7 cellular contexts compared by ENCODE assay signal in genomic region chr2:1490381-1490780, GRCh38.
DNase-seq lines count a peak whose midpoint lies in the region; ATAC-seq and TF ChIP-seq lines count a peak whose summit lies in the region.
"Not testable (repeated sequence)": the region's sequence is repeated elsewhere in the genome, so short reads cannot be mapped to it uniquely, and the experiment has no call there.

No MANE protein-coding gene starts in this region.

- not testable (repeated sequence) for H3K27ac ChIP-seq in endodermal cell (ENCODE audit: low read depth, low read length); neuronal stem cell (replicated peaks; ENCODE audit: low read length); testis

- not testable (repeated sequence) for H2AK5ac ChIP-seq in neuronal stem cell (ENCODE audit: low read depth, low read length)

- not testable (repeated sequence) for H3K36me3 ChIP-seq in endodermal cell (ENCODE audit: control insufficient read depth, insufficient read depth, low read length); neuronal stem cell (replicated peaks in 1 of 2; ENCODE audit: control insufficient read depth in 2 of 2, insufficient read depth in 2 of 2, low read length in 2 of 2); testis (ENCODE audit: low read depth, missing control alignments)

- H3K36me3 Mint-ChIP-seq in endodermal cell (ENCODE audit: low read depth): not testable (repeated sequence)

- H3K27ac Mint-ChIP-seq in endodermal cell: not testable (repeated sequence)

- ATAC-seq in sciatic nerve: not testable (repeated sequence)

- H4K8ac ChIP-seq in neuronal stem cell (ENCODE audit: low read depth, low read length): not testable (repeated sequence)

- peak; percentile 34 for DNase-seq in activated CD8-positive, alpha-beta memory T cell treated with anti-CD3 and anti-CD28 coated beads, Interleukin-2, amount 50 U/mL, for 48 hours
- peak; percentile 20 for DNase-seq in endodermal cell
- DNase-seq in islet precursor cell: peak; percentile 26
- not testable (repeated sequence) for DNase-seq in neuronal stem cell (ENCODE audit: low spot score)
- peak; percentile 44 for DNase-seq in sciatic nerve (ENCODE audit: low spot score)
- peak; percentile 15 for DNase-seq in stimulated activated CD8-positive, alpha-beta memory T cell treated with anti-CD3 and anti-CD28 coated beads, Interleukin-4, amount 100 ng/mL, for 48 hours
- DNase-seq in testis: peak; percentile 12

- not testable (repeated sequence) for H2BK120ac ChIP-seq in neuronal stem cell (ENCODE audit: low read depth, low read length)

- H3K79me1 ChIP-seq in neuronal stem cell (ENCODE audit: low read depth, low read length): not testable (repeated sequence)

- not testable (repeated sequence) for H3K9me3 ChIP-seq in endodermal cell (ENCODE audit: control insufficient read depth, low read length); neuronal stem cell (replicated peaks in 1 of 2; ENCODE audit: control insufficient read depth in 2 of 2, insufficient read depth in 1 of 2, low read depth in 1 of 2, low read length in 2 of 2); testis

- H3K4ac ChIP-seq in neuronal stem cell (ENCODE audit: low read length): not testable (repeated sequence)

- intact Hi-C loops in sciatic nerve (cut with DNase I); testis (cut with DNase I; ENCODE audit: low total_unique reads): not testable (repeated sequence)

- H3K9ac ChIP-seq in endodermal cell (ENCODE audit: extremely low read depth, low read length, poor library complexity, severe bottlenecking); neuronal stem cell (ENCODE audit: low read depth, low read length, poor library complexity): not testable (repeated sequence)

- not testable (repeated sequence) for H3K4me1 ChIP-seq in endodermal cell (ENCODE audit: control insufficient read depth, insufficient read depth, low read length); testis
- H3K4me1 ChIP-seq in neuronal stem cell (ENCODE audit: control insufficient read depth in 2 of 2, insufficient read depth in 1 of 2, low read depth in 1 of 2, low read length in 2 of 2): peaks cover 0 to 12% of the 10 kb centered on the region in 2 donors

- not testable (repeated sequence) for H3K27me3 ChIP-seq in endodermal cell (ENCODE audit: control insufficient read depth, insufficient read depth, low read length, poor library complexity, severe bottlenecking); neuronal stem cell (ENCODE audit: control insufficient read depth in 3 of 3, insufficient read depth in 3 of 3, low read depth in 1 of 3, low read length in 3 of 3); testis

- not testable (repeated sequence) for H2BK12ac ChIP-seq in neuronal stem cell (ENCODE audit: low read length)

- not testable (repeated sequence) for H2AFZ ChIP-seq in neuronal stem cell (ENCODE audit: low read length)

- H3K27me3 Mint-ChIP-seq in endodermal cell (ENCODE audit: insufficient read depth): not testable (repeated sequence)

- not testable (repeated sequence) for H3K4me2 ChIP-seq in neuronal stem cell (ENCODE audit: insufficient read depth, low read length, poor library complexity, severe bottlenecking)

- TF ChIP-seq POLR2A in testis (IDR thresholded peaks at IDR 0.05): not testable (repeated sequence)

- not testable (repeated sequence) for H3K18ac ChIP-seq in neuronal stem cell (ENCODE audit: low read length)

- not testable (repeated sequence) for H3K23ac ChIP-seq in neuronal stem cell (ENCODE audit: low read depth, low read length, poor library complexity)

- H3K4me1 Mint-ChIP-seq in endodermal cell: not testable (repeated sequence)

- H2BK15ac ChIP-seq in neuronal stem cell (ENCODE audit: low read length): not testable (repeated sequence)

- H2BK5ac ChIP-seq in neuronal stem cell (ENCODE audit: low read length): peak overlapping the region; percentile 49

- not testable (repeated sequence) for H4K91ac ChIP-seq in neuronal stem cell (ENCODE audit: low read depth, low read length, poor library complexity)

- H3K4me3 Mint-ChIP-seq in endodermal cell: not testable (repeated sequence)

- 95 to 96% methylated on average over 11 to 15 of the region's 16 CpGs for WGBS in endodermal cell (ENCODE audit: insufficient coverage in 1 of 2, insufficient read length in 1 of 2), 2 experiments
- WGBS in neuronal stem cell (ENCODE audit: extremely low coverage in 2 of 2, insufficient read length in 2 of 2, insufficient replicate concordance in 1 of 2), 2 donors: no CpG with 5 or more reads among the region's 16 CpGs
- WGBS in testis, 2 donors: 93 to 98% methylated on average over 9 to 15 of the region's 16 CpGs

- not testable (repeated sequence) for TF ChIP-seq CTCF in endodermal cell (conservative IDR thresholded peaks at IDR 0.05); testis (IDR thresholded peaks at IDR 0.05)

- H3K14ac ChIP-seq in neuronal stem cell (ENCODE audit: low read length): not testable (repeated sequence)

- not testable (repeated sequence) for H3K4me3 ChIP-seq in endodermal cell (ENCODE audit: low read length); neuronal stem cell (ENCODE audit: low read length in 2 of 2); testis

- not testable (repeated sequence) for H3K9me3 Mint-ChIP-seq in endodermal cell
